Comparison of ENCODE assay signal across 14 cellular contexts in the genomic region with DNA sequence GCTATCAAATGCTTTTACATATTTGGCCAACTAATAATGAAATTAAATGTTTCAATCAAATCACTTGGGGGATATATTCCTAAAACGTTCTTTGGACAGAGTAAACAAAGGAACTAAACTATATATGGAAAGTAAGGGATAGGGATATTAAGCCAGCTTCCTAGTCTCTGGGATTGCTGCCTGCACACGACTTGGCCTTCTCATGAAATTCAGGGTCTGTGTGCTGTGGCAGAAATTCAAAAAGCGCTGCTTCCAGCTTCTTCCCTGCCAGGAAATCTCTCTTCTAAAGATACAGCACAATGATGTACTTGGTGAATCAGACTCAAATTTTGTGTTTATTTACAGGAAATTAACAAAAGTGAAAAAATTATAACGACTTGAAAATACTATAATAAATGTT.
"Had no signal": no experiment of that assay in that cellular context is flagged by ENCODE, and none has a peak within 500 bp of the region (broad histone marks: within the 10 kb centered on the region; RNA-seq: fewer than 3 reads in every experiment).

No MANE protein-coding gene starts in this region.

- H3K27me3 ChIP-seq: foreskin keratinocyte, hepatocyte, neutrophil, thyroid gland had no signal

- H3K27ac ChIP-seq: foreskin keratinocyte, hepatocyte, left ventricle myocardium inferior, neutrophil, thyroid gland had no signal

- H3K4me1 ChIP-seq: foreskin keratinocyte, left ventricle myocardium inferior had no signal

- DNase-seq: effector memory CD8-positive, alpha-beta T cell; foreskin keratinocyte; kidney; left cardiac atrium; left ventricle myocardium inferior; mesendoderm; naive thymus-derived CD4-positive, alpha-beta T cell; small intestine; stimulated activated CD4-positive, alpha-beta T cell treated with anti-CD3 and anti-CD28 coated beads, Interleukin-2, amount 100 ng/mL, for 48 hours; stimulated activated naive CD4-positive, alpha-beta T cell treated with Interleukin-2 at 50 U/mL for 16 hours; thyroid gland had no signal

- H3K9me3 ChIP-seq: left ventricle myocardium inferior, neutrophil, thyroid gland had no signal

- H3K36me3 ChIP-seq: left ventricle myocardium inferior, neutrophil, thyroid gland had no signal

- H3K4me3 ChIP-seq: hepatocyte, left ventricle myocardium inferior, lung, thyroid gland had no signal

- ATAC-seq: effector memory CD8-positive, alpha-beta T cell; foreskin keratinocyte; left cardiac atrium; naive thymus-derived CD4-positive, alpha-beta T cell had no signal
